ENCODE assay signal across 20 cellular contexts in the genomic region with DNA sequence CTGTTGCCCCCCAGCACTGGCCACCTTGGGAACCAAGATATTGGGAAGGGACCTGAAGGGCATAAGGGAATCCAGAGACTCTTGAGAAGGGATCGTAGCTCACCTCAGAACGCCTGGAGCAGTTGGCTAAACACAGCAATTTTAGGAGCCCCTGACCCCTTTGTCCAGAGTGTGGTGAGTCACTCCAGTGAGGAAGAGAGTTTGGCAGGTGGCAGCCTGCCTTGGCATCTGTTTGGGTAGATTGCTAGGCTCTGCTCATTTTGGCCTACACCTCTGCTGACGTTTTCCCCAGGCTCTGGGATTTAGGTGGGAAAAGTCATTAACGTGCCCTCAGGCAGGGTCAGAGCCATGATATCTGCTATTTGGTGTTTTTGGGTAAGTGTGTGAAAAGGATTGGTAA.
A peak's percentile ranks its signal among the peaks of the same experiment; 100 is the strongest.
DNase-seq lines count a peak whose midpoint lies in the region; ATAC-seq and TF ChIP-seq lines count a peak whose summit lies in the region.
"Had no signal": no experiment of that assay in that cellular context is flagged by ENCODE, and none has a peak within 500 bp of the region (broad histone marks: within the 10 kb centered on the region; RNA-seq: fewer than 3 reads in every experiment).

No MANE protein-coding gene starts in this region.

- intact Hi-C loops in left ventricle myocardium superior (cut with micrococcal nuclease) (loop anchor here (10.0 kb wide), 1 partner anchor 383 kb away; no protein-coding TSS in a partner anchor), adrenal gland (cut with DNase I) (no loop called here), right lobe of liver (cut with DNase I) (no loop called here)

- no peak overlapping the region for H3K27ac Mint-ChIP-seq in activated T-cell treated with anti-CD3 and anti-CD28 coated beads, Interleukin-2, amount 50 U/mL, for 24 hours
- H3K27ac Mint-ChIP-seq: HFFc6; immature natural killer cell; naive thymus-derived CD4-positive, alpha-beta T cell had no signal

- H3K27me3 ChIP-seq in right atrium auricular region (no peaks in the 10 kb centered on the region), adrenal gland (no peaks in the 10 kb centered on the region), right lobe of liver (no peaks in the 10 kb centered on the region)
- H3K27me3 ChIP-seq: spleen had no signal

- no peak for DNase-seq in left ventricle myocardium superior
- no peak for DNase-seq in right atrium auricular region (ENCODE audit: low spot score)
- peak in 5 of 7 donors; percentile 31 to 61 (median 50) for DNase-seq in adrenal gland
- DNase-seq in right lobe of liver: peak in 2 of 3 donors; percentile 72 to 78
- no peak for DNase-seq in cerebellar nuclear complex (lab: John Stamatoyannopoulos, UW)
- no peak for DNase-seq in foreskin melanocyte
- no peak for DNase-seq in activated T-cell treated with anti-CD3 and anti-CD28 coated beads, Interleukin-2, amount 50 U/mL, for 24 hours
- DNase-seq: activated CD4-positive, alpha-beta T cell treated with anti-CD3 and anti-CD28 coated beads, Interleukin-2, amount 50 U/mL, for 1 hour; activated CD8-positive, alpha-beta memory T cell treated with anti-CD3 and anti-CD28 coated beads, Interleukin-2, amount 50 U/mL, for 48 hours; effector memory CD4-positive, alpha-beta T cell; HFFc6; immature natural killer cell; naive thymus-derived CD4-positive, alpha-beta T cell; SHP77 treated with DMSO at 0.1 percent for 48 hours; spleen; stimulated activated CD4-positive, alpha-beta T cell treated with anti-CD3 and anti-CD28 coated beads, Interleukin-4, amount 100 ng/mL, for 4 hours; T-helper 1 cell had no signal

- H3K27me3 Mint-ChIP-seq in activated T-cell treated with anti-CD3 and anti-CD28 coated beads, Interleukin-2, amount 50 U/mL, for 24 hours: no peaks in the 10 kb centered on the region

- no peaks in the 10 kb centered on the region for H3K9me3 Mint-ChIP-seq in activated T-cell treated with anti-CD3 and anti-CD28 coated beads, Interleukin-2, amount 50 U/mL, for 24 hours
- H3K9me3 Mint-ChIP-seq: central memory CD8-positive, alpha-beta T cell; HFFc6; immature natural killer cell; naive thymus-derived CD4-positive, alpha-beta T cell had no signal

- H3K27ac ChIP-seq in right atrium auricular region: peak overlapping the region in 1 of 2 donors; percentile 2
- H3K27ac ChIP-seq in adrenal gland: no peak overlapping the region
- H3K27ac ChIP-seq in right lobe of liver: peak overlapping the region; percentile 54 to 79 (median 66)

- no peaks in the 10 kb centered on the region for H3K36me3 Mint-ChIP-seq in activated T-cell treated with anti-CD3 and anti-CD28 coated beads, Interleukin-2, amount 50 U/mL, for 24 hours (ENCODE audit: low read depth)
- H3K36me3 Mint-ChIP-seq: immature natural killer cell had no signal

- ATAC-seq in left ventricle myocardium superior (peak; percentile 17), right lobe of liver (peak; percentile 6 to 57 (median 40)), HG03159 (IDR thresholded peaks at IDR 0.05; ENCODE audit: unreplicated experiment) (no peak)
- ATAC-seq: naive thymus-derived CD4-positive, alpha-beta T cell had no signal

- no peak for TF ChIP-seq CTCF in right atrium auricular region (IDR thresholded peaks at IDR 0.05)
- no peak for TF ChIP-seq CTCF in adrenal gland (IDR thresholded peaks at IDR 0.05)
- no peak for TF ChIP-seq CTCF in right lobe of liver (IDR thresholded peaks at IDR 0.05)

- WGBS in adrenal gland, 4 donors: 33 to 54% (median 36%) methylated on average over 2 to 4 of the region's 4 CpGs
- WGBS in right lobe of liver (ENCODE audit: insufficient coverage, low coverage, low lambda C conversion rate, missing lambda C conversion rate): 43% methylated on average over 4 of the region's 4 CpGs

- no peak overlapping the region for H3K4me3 Mint-ChIP-seq in activated T-cell treated with anti-CD3 and anti-CD28 coated beads, Interleukin-2, amount 50 U/mL, for 24 hours
- H3K4me3 Mint-ChIP-seq: central memory CD8-positive, alpha-beta T cell; HFFc6; immature natural killer cell; naive thymus-derived CD4-positive, alpha-beta T cell had no signal

- H3K4me1 ChIP-seq in right atrium auricular region (peaks cover 0 to 50% of the 10 kb centered on the region in 2 donors), adrenal gland (replicated peaks in 1 of 2) (peaks cover 0 to 20% of the 10 kb centered on the region in 2 donors), right lobe of liver (peaks cover 0 to 89% (median 37%) of the 10 kb centered on the region in 4 donors)

- no peaks in the 10 kb centered on the region for H3K36me3 ChIP-seq in right atrium auricular region
- no peaks in the 10 kb centered on the region for H3K36me3 ChIP-seq in adrenal gland (replicated peaks in 1 of 2)
- no peaks in the 10 kb centered on the region for H3K36me3 ChIP-seq in right lobe of liver

- H3K9me3 ChIP-seq in right atrium auricular region (no peaks in the 10 kb centered on the region), adrenal gland (replicated peaks in 1 of 3) (no peaks in the 10 kb centered on the region), right lobe of liver (no peaks in the 10 kb centered on the region)
- H3K9me3 ChIP-seq: spleen had no signal

- no peak overlapping the region for H3K4me3 ChIP-seq in right atrium auricular region
- no peak overlapping the region for H3K4me3 ChIP-seq in adrenal gland
- no peak overlapping the region for H3K4me3 ChIP-seq in right lobe of liver
- H3K4me3 ChIP-seq: lung, spleen had no signal

- TF ChIP-seq POLR2A in adrenal gland (IDR thresholded peaks at IDR 0.05): no peak
- TF ChIP-seq POLR2A in right lobe of liver (IDR thresholded peaks at IDR 0.05): no peak

- peaks cover 1% of the 10 kb centered on the region for H3K4me1 Mint-ChIP-seq in activated T-cell treated with anti-CD3 and anti-CD28 coated beads, Interleukin-2, amount 50 U/mL, for 24 hours (ENCODE audit: low read depth)
- H3K4me1 Mint-ChIP-seq: immature natural killer cell had no signal

Comparison
In these comparisons a context has a peak if more than half of its experiments do, and no peak if none do; other contexts are left out.
1. DNase-seq: peak in adrenal gland (5 of 7) and right lobe of liver (2 of 3); none in left ventricle myocardium superior (single experiment), right atrium auricular region (single experiment), cerebellar nuclear complex (0 of 2), foreskin melanocyte (single experiment) and activated T-cell treated with anti-CD3 and anti-CD28 coated beads, Interleukin-2, amount 50 U/mL, for 24 hours (single experiment).
2. H3K27ac ChIP-seq: peak in right lobe of liver (3 of 3); none in adrenal gland (0 of 5).